8 cellular contexts compared by ENCODE assay signal in the genomic region with DNA sequence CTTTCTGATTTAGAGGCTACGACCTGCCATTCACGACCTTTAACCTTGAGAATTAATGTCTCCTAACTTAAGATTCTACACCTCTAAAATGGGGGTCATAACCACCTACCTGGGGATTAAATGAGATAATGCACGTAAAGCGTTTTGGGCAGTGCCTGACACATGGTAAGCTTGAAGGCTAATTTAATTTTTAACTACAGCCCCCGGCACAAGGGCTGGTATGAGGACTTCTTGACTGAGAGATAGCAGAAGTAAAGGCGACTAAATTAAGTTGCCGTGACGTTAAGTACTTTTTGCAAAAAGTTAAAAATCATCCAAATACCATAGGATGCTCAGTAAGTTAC. TPM values are rescaled to one million over a fixed set of nuclear protein-coding genes. Genes with fewer than 3 reads are reported as not detected.
A peak's percentile ranks its signal among the peaks of the same experiment; 100 is the strongest.
DNase-seq lines count a peak whose midpoint lies in the region; ATAC-seq and TF ChIP-seq lines count a peak whose summit lies in the region.

No MANE protein-coding gene starts in this region.

- H3K9me3 Mint-ChIP-seq in activated CD4-positive, alpha-beta T cell treated with anti-CD3 and anti-CD28 coated beads, Interleukin-2, amount 10 ng/mL, durations not matched to agents 7 days and 5 days = peaks cover 2% of the 10 kb centered on the region

- peak overlapping the region; percentile 99 for H3K27ac Mint-ChIP-seq in activated CD4-positive, alpha-beta T cell treated with anti-CD3 and anti-CD28 coated beads, Interleukin-2, amount 10 ng/mL, durations not matched to agents 7 days and 5 days

- no peaks in the 10 kb centered on the region for H3K27me3 Mint-ChIP-seq in activated CD4-positive, alpha-beta T cell treated with anti-CD3 and anti-CD28 coated beads, Interleukin-2, amount 10 ng/mL, durations not matched to agents 7 days and 5 days

- peaks cover 26% of the 10 kb centered on the region for H3K4me1 ChIP-seq in adipocyte (ENCODE audit: control insufficient read depth, insufficient read depth, low read length)
- H3K4me1 ChIP-seq in testis = peaks cover 6% of the 10 kb centered on the region

- CTCF ChIA-PET in activated CD4-positive, alpha-beta T cell treated with anti-CD3 and anti-CD28 coated beads, Interleukin-2, amount 10 ng/mL, durations not matched to agents 7 days and 5 days (lab: Charles Lee) = interaction anchor here (0.6 to 1.6 kb wide), 3 partner anchors 14 to 20 kb away, joined by 3 to 5 read pairs (median 5); no protein-coding TSS in a partner anchor

- H3K9me3 ChIP-seq in adipocyte (ENCODE audit: control insufficient read depth, low read length) (no peaks in the 10 kb centered on the region), testis (no peaks in the 10 kb centered on the region)

- peaks cover 53% of the 10 kb centered on the region for H3K4me1 Mint-ChIP-seq in activated CD4-positive, alpha-beta T cell treated with anti-CD3 and anti-CD28 coated beads, Interleukin-2, amount 10 ng/mL, durations not matched to agents 7 days and 5 days

- no peak for TF ChIP-seq CTCF in testis (IDR thresholded peaks at IDR 0.05)

- H3K36me3 ChIP-seq in adipocyte (ENCODE audit: control insufficient read depth, insufficient read depth, low read length, severe bottlenecking) = peaks cover 3% of the 10 kb centered on the region
- H3K36me3 ChIP-seq in testis (ENCODE audit: low read depth, missing control alignments) = no peaks in the 10 kb centered on the region

- H3K27ac ChIP-seq in layer of hippocampus (ENCODE audit: low read depth, low read length) (peak overlapping the region; percentile 52), testis (peak overlapping the region; percentile 63 to 85)

- peak overlapping the region; percentile 95 for H3K4me3 Mint-ChIP-seq in activated CD4-positive, alpha-beta T cell treated with anti-CD3 and anti-CD28 coated beads, Interleukin-2, amount 10 ng/mL, durations not matched to agents 7 days and 5 days

- WGBS in testis, 2 donors = 0 to 2% methylated on average over 8 of the region's 8 CpGs

- no peak for ATAC-seq in GM21423 (IDR thresholded peaks at IDR 0.05; ENCODE audit: unreplicated experiment)
- no peak for ATAC-seq in HG02852 (IDR thresholded peaks at IDR 0.05; ENCODE audit: unreplicated experiment)

- intact Hi-C loops in testis (cut with DNase I; ENCODE audit: low total_unique reads) = no loop called here

- H3K27me3 ChIP-seq in adipocyte (replicated peaks; ENCODE audit: control insufficient read depth, insufficient read depth, low read length) (no peaks in the 10 kb centered on the region), layer of hippocampus (ENCODE audit: control insufficient read depth, insufficient read depth, low read length) (no peaks in the 10 kb centered on the region), testis (no peaks in the 10 kb centered on the region)

- DNase-seq in activated CD4-positive, alpha-beta T cell treated with anti-CD3 and anti-CD28 coated beads, Interleukin-2, amount 10 ng/mL, durations not matched to agents 7 days and 5 days = no peak
- DNase-seq in activated CD4-positive, alpha-beta T cell treated with anti-CD3 and anti-CD28 coated beads, Interleukin-2, amount 50 U/mL, for 1 hour = no peak
- peak; percentile 20 for DNase-seq in adipocyte (ENCODE audit: low read depth)
- no peak for DNase-seq in testis
- no peak for DNase-seq in Kasumi-1 (lab: John Stamatoyannopoulos, UW)

- H3K4me3 ChIP-seq in adipocyte (ENCODE audit: low read length) (peak overlapping the region; percentile 96), testis (peak overlapping the region; percentile 70 to 80)

- H3K36me3 Mint-ChIP-seq in activated CD4-positive, alpha-beta T cell treated with anti-CD3 and anti-CD28 coated beads, Interleukin-2, amount 10 ng/mL, durations not matched to agents 7 days and 5 days (ENCODE audit: low read depth) = peaks cover 4% of the 10 kb centered on the region

- no peak for TF ChIP-seq POLR2A in testis (IDR thresholded peaks at IDR 0.05)

- peak overlapping the region; percentile 96 for H3K9ac ChIP-seq in adipocyte (ENCODE audit: low read length)

- POLR2A ChIA-PET in activated CD4-positive, alpha-beta T cell treated with anti-CD3 and anti-CD28 coated beads, Interleukin-2, amount 10 ng/mL, durations not matched to agents 7 days and 5 days (lab: Charles Lee) = no interaction called here

RNA-seq across cellular contexts. Expression of a gene that starts 0.5 kb away (rescaled TPM):
- total RNA-seq in activated CD4-positive, alpha-beta T cell treated with anti-CD3 and anti-CD28 coated beads, Interleukin-2, amount 10 ng/mL, durations not matched to agents 7 days and 5 days = 10 to 100 TPM; 45.0 to 58.0 TPM
- total RNA-seq in testis = 10 to 100 TPM; 25.6 to 28.9 TPM
- polyA plus RNA-seq in testis (ENCODE audit: insufficient read depth, low read depth, low replicate concordance) = 38.3 TPM

RNA-seq across cellular contexts. Expression of a gene that starts 4.5 kb away (rescaled TPM):
- total RNA-seq in activated CD4-positive, alpha-beta T cell treated with anti-CD3 and anti-CD28 coated beads, Interleukin-2, amount 10 ng/mL, durations not matched to agents 7 days and 5 days = 100 to 1,000 TPM; 130 to 135 TPM
- total RNA-seq in testis = 10 to 100 TPM; 80.6 to 87.6 TPM
- polyA plus RNA-seq in testis (ENCODE audit: insufficient read depth, low read depth, low replicate concordance) = 99.8 TPM
